Comparison of ENCODE assay signal across 19 cellular contexts in genomic region chr13:95500136-95500718, GRCh38. TPM values are rescaled to one million over a fixed set of nuclear protein-coding genes. Genes with fewer than 3 reads are reported as not detected.
"Had no signal": no experiment of that assay in that cellular context is flagged by ENCODE, and none has a peak within 500 bp of the region (broad histone marks: within the 10 kb centered on the region; RNA-seq: fewer than 3 reads in every experiment).

No MANE protein-coding gene starts in this region.

- H3K36me3 Mint-ChIP-seq: activated naive CD8-positive, alpha-beta T cell treated with anti-CD3 and anti-CD28 coated beads for 36 hours; natural killer cell; stimulated activated memory B cell treated with anti-CD40 and anti-IgM and Interleukin-4, amounts not matched to agents 10 μg/mL and 1 μg/mL and 100 μg/mL, for 72 hours had no signal

- H3K4me1 ChIP-seq: colonic mucosa, upper lobe of left lung had no signal

- DNase-seq: activated CD4-positive, alpha-beta T cell treated with anti-CD3 and anti-CD28 coated beads, Interleukin-2, amount 50 U/mL, for 48 hours; activated naive CD4-positive, alpha-beta T cell; activated naive CD8-positive, alpha-beta T cell treated with anti-CD3 and anti-CD28 coated beads for 36 hours; activated T-cell treated with anti-CD3 and anti-CD28 coated beads for 4 hours; amygdala; body of pancreas; central memory CD4-positive, alpha-beta T cell; colonic mucosa; endodermal cell; hypothalamus; natural killer cell; sigmoid colon; stimulated activated CD4-positive, alpha-beta T cell treated with anti-CD3 and anti-CD28 coated beads, Interleukin-4, amount 100 ng/mL, for 4 hours; T-helper 2 cell; upper lobe of left lung; WERI-Rb-1 had no signal

- H3K36me3 ChIP-seq: colonic mucosa, neutrophil, sigmoid colon, thoracic aorta, upper lobe of left lung, WERI-Rb-1 had no signal

- H3K9me3 ChIP-seq: body of pancreas, colonic mucosa, neutrophil, sigmoid colon, thoracic aorta had no signal

- ATAC-seq: body of pancreas; natural killer cell; stimulated activated memory B cell treated with anti-CD40 and anti-IgM and Interleukin-4, amounts not matched to agents 10 μg/mL and 1 μg/mL and 100 μg/mL, for 72 hours had no signal

- H3K4me3 Mint-ChIP-seq: activated naive CD8-positive, alpha-beta T cell treated with anti-CD3 and anti-CD28 coated beads for 36 hours; endodermal cell; natural killer cell; stimulated activated memory B cell treated with anti-CD40 and anti-IgM and Interleukin-4, amounts not matched to agents 10 μg/mL and 1 μg/mL and 100 μg/mL, for 72 hours had no signal

- H3K4me3 ChIP-seq: body of pancreas, colonic mucosa, sigmoid colon, thoracic aorta, upper lobe of left lung had no signal

- H3K27ac ChIP-seq: body of pancreas, colonic mucosa, neutrophil, sigmoid colon, thoracic aorta, upper lobe of left lung, WERI-Rb-1 had no signal

- H3K27me3 Mint-ChIP-seq: stimulated activated memory B cell treated with anti-CD40 and anti-IgM and Interleukin-4, amounts not matched to agents 10 μg/mL and 1 μg/mL and 100 μg/mL, for 72 hours had no signal

- H3K27ac Mint-ChIP-seq: activated naive CD8-positive, alpha-beta T cell treated with anti-CD3 and anti-CD28 coated beads for 36 hours; endodermal cell; natural killer cell; stimulated activated memory B cell treated with anti-CD40 and anti-IgM and Interleukin-4, amounts not matched to agents 10 μg/mL and 1 μg/mL and 100 μg/mL, for 72 hours had no signal

- H3K4me1 Mint-ChIP-seq: activated naive CD8-positive, alpha-beta T cell treated with anti-CD3 and anti-CD28 coated beads for 36 hours; natural killer cell; stimulated activated memory B cell treated with anti-CD40 and anti-IgM and Interleukin-4, amounts not matched to agents 10 μg/mL and 1 μg/mL and 100 μg/mL, for 72 hours had no signal

RNA-seq across cellular contexts. Expression of gene CLDN10, which starts 52.3 kb away (rescaled TPM):
- total RNA-seq: activated naive CD8-positive, alpha-beta T cell treated with anti-CD3 and anti-CD28 coated beads for 36 hours; natural killer cell; thoracic aorta had no signal
